Comparison of ENCODE assay signal across 23 cellular contexts in the genomic region with DNA sequence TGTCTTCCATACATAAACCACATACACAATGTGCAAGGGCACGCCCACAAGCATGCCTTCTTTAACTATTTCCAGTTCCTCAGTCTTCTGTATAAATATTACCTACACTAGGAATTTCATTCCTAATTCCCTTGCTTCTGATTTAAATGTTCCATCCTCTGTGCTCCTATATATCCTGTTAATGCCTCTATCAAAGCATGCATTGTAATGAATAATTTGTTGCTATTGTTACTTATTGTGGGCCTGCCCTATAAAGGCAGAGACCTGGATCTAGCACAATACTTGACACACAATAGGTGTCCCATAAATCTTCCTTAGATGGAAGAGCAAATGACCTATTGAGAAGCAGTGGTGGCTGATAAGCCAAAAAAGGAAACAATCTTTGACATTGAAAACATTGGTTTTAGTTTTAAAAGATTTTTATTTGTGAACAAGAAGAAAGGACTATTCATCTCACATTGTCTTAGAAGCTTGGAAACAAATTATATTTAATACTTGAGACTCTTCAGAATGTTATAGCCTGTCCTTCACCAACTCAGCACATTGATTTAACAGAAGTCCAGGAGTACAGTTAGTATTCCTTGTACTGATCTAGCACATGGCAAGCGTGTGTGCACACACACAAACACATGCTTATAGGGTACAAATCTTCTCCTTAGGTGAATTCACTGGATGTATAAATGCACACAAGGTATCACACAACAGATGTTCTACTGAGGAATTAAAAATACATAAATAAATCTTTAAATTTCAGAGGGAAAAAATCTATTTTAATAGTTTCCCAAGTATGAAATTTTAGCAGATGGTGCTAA.
"Had no signal": no experiment of that assay in that cellular context is flagged by ENCODE, and none has a peak within 500 bp of the region (broad histone marks: within the 10 kb centered on the region; RNA-seq: fewer than 3 reads in every experiment).

No MANE protein-coding gene starts in this region.

- DNase-seq: activated CD4-positive, alpha-beta T cell treated with anti-CD3 and anti-CD28 coated beads for 48 hours; activated CD4-positive, alpha-beta T cell treated with anti-CD3 and anti-CD28 coated beads, Interleukin-2, amount 50 U/mL, for 48 hours; activated CD8-positive, alpha-beta memory T cell treated with anti-CD3 and anti-CD28 coated beads for 24 hours; activated effector memory CD4-positive, alpha-beta T cell treated with anti-CD3 and anti-CD28 coated beads, Interleukin-2, amount 50 U/mL, for 16 hours; activated naive CD4-positive, alpha-beta T cell treated with anti-CD3 and anti-CD28 coated beads for 36 hours; activated naive CD8-positive, alpha-beta T cell treated with anti-CD3 and anti-CD28 coated beads for 36 hours; effector memory CD8-positive, alpha-beta T cell; islet precursor cell; left ventricle myocardium inferior; mucosa of descending colon; right cardiac atrium; spleen; stimulated activated naive CD4-positive, alpha-beta T cell treated with Interleukin-2 at 50 U/mL for 16 hours; testis; transverse colon; uterus had no signal

- H3K36me3 ChIP-seq: ascending aorta, cardiac muscle cell, gastroesophageal sphincter, left ventricle myocardium inferior, spleen, transverse colon, uterus had no signal

- H3K27me3 ChIP-seq: ascending aorta, cardiac muscle cell, gastroesophageal sphincter, hepatocyte, spleen, testis, transverse colon, uterus had no signal

- H3K27ac ChIP-seq: ascending aorta, cardiac muscle cell, coronary artery, gastroesophageal sphincter, hepatocyte, left ventricle myocardium inferior, spleen, testis, transverse colon, uterus, VCaP had no signal

- H3K4me1 ChIP-seq: uterus had no signal

- H3K9me3 ChIP-seq: gastroesophageal sphincter, mucosa of descending colon, testis, transverse colon, uterus had no signal

- H3K4me3 ChIP-seq: ascending aorta, cardiac muscle cell, coronary artery, gastroesophageal sphincter, hepatocyte, left ventricle myocardium inferior, lung, mucosa of descending colon, spleen, testis, transverse colon, uterus had no signal
